8 cellular contexts compared by ENCODE assay signal in genomic region chr1:171817511-171818265, GRCh38. TPM values are rescaled to one million over a fixed set of nuclear protein-coding genes. Genes with fewer than 3 reads are reported as not detected.
DNase-seq lines count a peak whose midpoint lies in the region; ATAC-seq and TF ChIP-seq lines count a peak whose summit lies in the region.

No MANE protein-coding gene starts in this region.

- H3K36me3 ChIP-seq in hepatocyte (replicated peaks; ENCODE audit: insufficient read depth, low read depth) (no peaks in the 10 kb centered on the region), transverse colon (no peaks in the 10 kb centered on the region), WERI-Rb-1 (no peaks in the 10 kb centered on the region)

- no peaks in the 10 kb centered on the region for H3K9me2 ChIP-seq in hepatocyte (replicated peaks; ENCODE audit: insufficient read depth)

- in situ Hi-C loops in transverse colon (cut with MboI; ENCODE audit: low pct_ligation_motif_present in 1 of 4, low pct_unique_long_range_greater_than_20kb in 1 of 4, low sequenced_read_pairs in 3 of 4), result loop anchor here in 2 of 4 donors (25.0 kb wide), 1 partner anchor 595 kb away; the partner anchor contains the start of gene C1orf105 (in 2 of the 2)

- no peak for TF ChIP-seq CTCF in hepatocyte (IDR thresholded peaks at IDR 0.05; ENCODE audit: poor library complexity)
- no peak for TF ChIP-seq CTCF in transverse colon (IDR thresholded peaks at IDR 0.05)
- no peak for TF ChIP-seq CTCF in WERI-Rb-1 (IDR thresholded peaks at IDR 0.05; ENCODE audit: low read depth, low read length)

- H3K4me1 Mint-ChIP-seq in activated T-cell treated with anti-CD3 and anti-CD28 coated beads, Interleukin-2, amount 50 U/mL, for 4 hours (ENCODE audit: low read depth), result peaks cover 10% of the 10 kb centered on the region

- H3K9me3 ChIP-seq in hepatocyte (ENCODE audit: low read depth), result no peaks in the 10 kb centered on the region
- H3K9me3 ChIP-seq in transverse colon, result no peaks in the 10 kb centered on the region
- H3K9me3 ChIP-seq in WERI-Rb-1 (ENCODE audit: severe bottlenecking), result no peaks in the 10 kb centered on the region

- H3K9me3 Mint-ChIP-seq in activated T-cell treated with anti-CD3 and anti-CD28 coated beads, Interleukin-2, amount 50 U/mL, for 4 hours, result no peaks in the 10 kb centered on the region

- intact Hi-C loops in transverse colon (cut with DNase I; ENCODE audit: low total_unique reads), result no loop called here

- H2AFZ ChIP-seq in hepatocyte, result no peak overlapping the region

- no peaks in the 10 kb centered on the region for H3K36me3 Mint-ChIP-seq in activated T-cell treated with anti-CD3 and anti-CD28 coated beads, Interleukin-2, amount 50 U/mL, for 4 hours (ENCODE audit: insufficient read depth)

- peak; percentile 79 for ATAC-seq in GM21360 (IDR thresholded peaks at IDR 0.05; ENCODE audit: unreplicated experiment)
- peak; percentile 96 to 99 for ATAC-seq in activated T-cell treated with anti-CD3 and anti-CD28 coated beads, Interleukin-2, amount 50 U/mL, for 4 hours

- no peaks in the 10 kb centered on the region for H3K79me2 ChIP-seq in hepatocyte

- peak; percentile 47 for DNase-seq in Ammon's horn (ENCODE audit: low spot score)
- peak; percentile 69 for DNase-seq in LoVo (ENCODE audit: low spot score)
- DNase-seq in activated T-cell treated with anti-CD3 and anti-CD28 coated beads, Interleukin-2, amount 50 U/mL, for 4 hours, result peak; percentile 12
- DNase-seq in hepatocyte (ENCODE audit: low spot score), result peak; percentile 59
- DNase-seq in transverse colon, result peak; percentile 8
- no peak for DNase-seq in cerebellar cortex (ENCODE audit: low spot score)
- no peak for DNase-seq in WERI-Rb-1

- H3K4me1 ChIP-seq in hepatocyte (ENCODE audit: insufficient read depth) (no peaks in the 10 kb centered on the region), transverse colon (no peaks in the 10 kb centered on the region)

- TF ChIP-seq EP300 in transverse colon (IDR thresholded peaks at IDR 0.05; ENCODE audit: low read depth), result no peak

- H3K27me3 Mint-ChIP-seq in activated T-cell treated with anti-CD3 and anti-CD28 coated beads, Interleukin-2, amount 50 U/mL, for 4 hours (ENCODE audit: low read depth), result no peaks in the 10 kb centered on the region

- H3K27me3 ChIP-seq in hepatocyte, result no peaks in the 10 kb centered on the region
- no peaks in the 10 kb centered on the region for H3K27me3 ChIP-seq in transverse colon
- no peaks in the 10 kb centered on the region for H3K27me3 ChIP-seq in WERI-Rb-1 (ENCODE audit: insufficient read depth, low read depth, severe bottlenecking)

- TF ChIP-seq POLR2A in transverse colon (IDR thresholded peaks at IDR 0.05), result no peak

- H4K20me1 ChIP-seq in hepatocyte (ENCODE audit: insufficient read depth, poor library complexity, severe bottlenecking), result no peaks in the 10 kb centered on the region

- H3K27ac ChIP-seq in hepatocyte, result peak overlapping the region; percentile 22
- no peak overlapping the region for H3K27ac ChIP-seq in transverse colon
- no peak overlapping the region for H3K27ac ChIP-seq in WERI-Rb-1

- H3K4me3 ChIP-seq in hepatocyte, result no peak overlapping the region
- H3K4me3 ChIP-seq in transverse colon, result no peak overlapping the region
- H3K4me3 ChIP-seq in WERI-Rb-1 (ENCODE audit: low read depth, low read length), result no peak overlapping the region

- no peak overlapping the region for H3K4me3 Mint-ChIP-seq in activated T-cell treated with anti-CD3 and anti-CD28 coated beads, Interleukin-2, amount 50 U/mL, for 4 hours

- 21% methylated on average over 3 of the region's 3 CpGs for WGBS in hepatocyte (ENCODE audit: low lambda C conversion rate, missing lambda C conversion rate)
- 18 to 40% methylated on average over 1 to 3 of the region's 3 CpGs for WGBS in transverse colon (ENCODE audit: low coverage in 1 of 2), 2 donors

- no peak overlapping the region for H3K4me2 ChIP-seq in hepatocyte

RNA-seq across cellular contexts. Expression of gene DNM3, which starts 23.6 kb away (rescaled TPM):
- total RNA-seq in activated T-cell treated with anti-CD3 and anti-CD28 coated beads, Interleukin-2, amount 50 U/mL, for 4 hours, result under 1 TPM; 0.35 to 0.58 (median 0.38) TPM
- 0.88 and 1.5 TPM in 2 replicates for total RNA-seq in hepatocyte
- 0.39 TPM in 1 of 2 replicates, not detected in the other for polyA plus RNA-seq in hepatocyte
- 1 to 10 TPM in 2 of 4 donors, not detected in 2; 2.7 to 3.3 TPM for total RNA-seq in transverse colon

RNA-seq across cellular contexts. Expression of gene METTL13, which starts 36.2 kb away (rescaled TPM):
- total RNA-seq in activated T-cell treated with anti-CD3 and anti-CD28 coated beads, Interleukin-2, amount 50 U/mL, for 4 hours, result 10 to 100 TPM; 68.6 to 83.3 (median 77.7) TPM
- 18.9 and 24.4 TPM in 2 replicates for total RNA-seq in hepatocyte
- 19.5 and 24.0 TPM in 2 replicates for polyA plus RNA-seq in hepatocyte
- total RNA-seq in transverse colon, result 10 to 100 TPM; 10.5 to 80.8 (median 25.8) TPM

Comparison
In these comparisons a context has a peak if more than half of its experiments do, and no peak if none do; other contexts are left out.
1. DNase-seq: peak in Ammon's horn (single experiment), LoVo (single experiment), activated T-cell treated with anti-CD3 and anti-CD28 coated beads, Interleukin-2, amount 50 U/mL, for 4 hours (single experiment), hepatocyte (single experiment) and transverse colon (single experiment); none in cerebellar cortex (single experiment) and WERI-Rb-1 (single experiment).